Comparison of ENCODE assay signal across 2 cellular contexts in genomic region chr16:70556063-70556462, GRCh38.
A peak's percentile ranks its signal among the peaks of the same experiment; 100 is the strongest.
TF ChIP-seq lines count a peak whose summit lies in the region.

No MANE protein-coding gene starts in this region.

TF ChIP-seq in HepG2, 621 proteins besides CTCF, POLR2A, EP300 and RAD21:
- TF ChIP-seq ASH2L (IDR thresholded peaks at IDR 0.05; ENCODE audit: insufficient read length, low read depth, low read length): no peak
- TF ChIP-seq TP53 (CRISPR knock-in tag; conservative IDR thresholded peaks at IDR 0.05): no peak
- TF ChIP-seq ZNF790 (CRISPR knock-in tag; IDR thresholded peaks at IDR 0.05; ENCODE audit: borderline replicate concordance): no peak
- TF ChIP-seq ZNF431 (CRISPR knock-in tag; IDR thresholded peaks at IDR 0.05; ENCODE audit: borderline replicate concordance, low read depth): no peak
- no peak for TF ChIP-seq CC2D1A (CRISPR knock-in tag; IDR thresholded peaks at IDR 0.05)
- no peak for TF ChIP-seq ZNF83 (CRISPR knock-in tag; IDR thresholded peaks at IDR 0.05; ENCODE audit: borderline replicate concordance)
- TF ChIP-seq ZNF614 (CRISPR knock-in tag; IDR thresholded peaks at IDR 0.05; ENCODE audit: borderline replicate concordance): no peak
- TF ChIP-seq SNAPC5 (CRISPR knock-in tag; IDR thresholded peaks at IDR 0.05; ENCODE audit: borderline replicate concordance): no peak
- TF ChIP-seq RBFOX2 (IDR thresholded peaks at IDR 0.05; ENCODE audit: low read depth, low read length): 0 out of 2 replicates have a peak, but pooled peaks have one; percentile 24
- TF ChIP-seq ZNF30 (CRISPR knock-in tag; IDR thresholded peaks at IDR 0.05): no peak
- TF ChIP-seq SMAD3 (CRISPR knock-in tag; IDR thresholded peaks at IDR 0.05): no peak
- no peak for TF ChIP-seq PRPF4 (IDR thresholded peaks at IDR 0.05; ENCODE audit: low read depth, low read length, poor library complexity, severe bottlenecking)
- peak; percentile 31 for TF ChIP-seq AGO2 (optimal IDR thresholded peaks at IDR 0.05; ENCODE audit: low read depth, low read length)
- TF ChIP-seq KDM4B (CRISPR knock-in tag; IDR thresholded peaks at IDR 0.05): no peak

TF ChIP-seq in IMR-90, 13 proteins besides CTCF, POLR2A, EP300 and RAD21:
- TF ChIP-seq ELK1 (IDR thresholded peaks at IDR 0.05; ENCODE audit: borderline replicate concordance, low read depth, low read length) (no peak), CEBPB (IDR thresholded peaks at IDR 0.05; ENCODE audit: low read depth, low read length) (no peak), CHD1 (IDR thresholded peaks at IDR 0.05; ENCODE audit: low read depth, low read length) (no peak), RFX5 (IDR thresholded peaks at IDR 0.05; ENCODE audit: low read depth, low read length) (no peak), NFE2L2 (IDR thresholded peaks at IDR 0.05; ENCODE audit: low read depth, low read length) (no peak), MXI1 (IDR thresholded peaks at IDR 0.05; ENCODE audit: borderline replicate concordance, low read depth, low read length) (no peak), MAZ (IDR thresholded peaks at IDR 0.05; ENCODE audit: borderline replicate concordance, low read depth, low read length) (no peak), MAFK (IDR thresholded peaks at IDR 0.05; ENCODE audit: low read depth, low read length) (no peak), FOS (IDR thresholded peaks at IDR 0.05; ENCODE audit: low read depth, low read length) (no peak), USF2 (IDR thresholded peaks at IDR 0.05; ENCODE audit: low read depth, low read length) (no peak), RCOR1 (IDR thresholded peaks at IDR 0.05; ENCODE audit: insufficient replicate concordance, low read length) (no peak), BHLHE40 (IDR thresholded peaks at IDR 0.05; ENCODE audit: low read depth, low read length) (no peak)
